ENCODE assay signal across 18 cellular contexts in the genomic region with DNA sequence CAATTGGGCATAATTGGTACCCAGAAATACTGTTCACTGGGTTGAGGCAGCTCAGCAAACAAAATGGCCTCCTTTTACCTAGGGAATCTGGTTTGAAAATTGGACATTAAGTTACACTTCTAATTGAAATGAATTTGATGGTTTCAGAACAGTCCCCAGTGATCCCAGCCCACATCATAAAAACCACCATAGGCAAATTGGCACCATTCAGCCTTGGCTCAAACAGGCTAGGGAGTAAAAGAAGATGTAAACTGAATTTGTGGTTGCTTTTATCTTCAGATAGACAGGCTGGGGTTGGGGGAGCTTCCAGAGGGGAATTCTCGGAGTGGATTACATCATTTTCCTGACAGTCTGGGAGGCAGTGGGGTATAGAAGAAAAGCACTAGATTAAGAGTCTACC.
DNase-seq lines count a peak whose midpoint lies in the region; ATAC-seq, FAIRE-seq and TF ChIP-seq lines count a peak whose summit lies in the region.
"Had no signal": no experiment of that assay in that cellular context is flagged by ENCODE, and none has a peak within 500 bp of the region (broad histone marks: within the 10 kb centered on the region; RNA-seq: fewer than 3 reads in every experiment).

No MANE protein-coding gene starts in this region.

- peak overlapping the region in 4 of 5 experiments; percentile 31 to 89 (median 72) for H3K27ac Mint-ChIP-seq in brain
- H3K27ac Mint-ChIP-seq: B cell; CD14-positive monocyte; CD8-positive, alpha-beta T cell had no signal

- FAIRE-seq in GM12891 (lab: Jason Lieb, UNC) = no peak
- FAIRE-seq: A204.1, D721Med, H1, K562 had no signal

- H3K4me1 ChIP-seq in SJCRH30 = peaks cover 13% of the 10 kb centered on the region
- H3K4me1 ChIP-seq: HAP-1 had no signal

- H3K4me3 ChIP-seq in GM12865 (ENCODE audit: low read depth, low read length) (no peak overlapping the region), SJCRH30 (no peak overlapping the region)
- H3K4me3 ChIP-seq: HAP-1, K562 had no signal

- DNase-seq in GM12865 (ENCODE audit: low read depth) (peak; percentile 1), SJCRH30 (peak in 1 of 2 experiments; percentile 1), NCI-H2196 treated with DMSO at 0.1 percent for 48 hours (lab: John Stamatoyannopoulos, UW; ENCODE audit: unreplicated experiment) (no peak), T-helper 2 cell (no peak), GM12891 (ENCODE audit: insufficient read length, low spot score) (no peak)
- DNase-seq: CD8-positive, alpha-beta T cell; COR-L47; DND-41; GF-D8 had no signal

- H3K9me3 Mint-ChIP-seq in brain = peaks cover 0 to 6% (median 0%) of the 10 kb centered on the region in 5 experiments

- no peak for TF ChIP-seq POLR2A in GM12891 (IDR thresholded peaks at IDR 0.05; ENCODE audit: low read depth, low read length)

- H3K36me3 Mint-ChIP-seq in brain = no peaks in the 10 kb centered on the region
- H3K36me3 Mint-ChIP-seq: CD14-positive monocyte; CD8-positive, alpha-beta T cell had no signal

- no peak overlapping the region for H3K4me3 Mint-ChIP-seq in brain
- H3K4me3 Mint-ChIP-seq: B cell; CD14-positive monocyte; CD8-positive, alpha-beta T cell had no signal

- TF ChIP-seq CTCF in GM12865 (IDR thresholded peaks at IDR 0.05; ENCODE audit: insufficient read depth, low read depth, low read length, missing control alignments) (no peak), brain (conservative IDR thresholded peaks at IDR 0.05) (no peak)

- no peaks in the 10 kb centered on the region for H3K27me3 ChIP-seq in SJCRH30

- H3K9me3 ChIP-seq in SJCRH30 (replicated peaks) = no peaks in the 10 kb centered on the region
- H3K9me3 ChIP-seq: HAP-1 had no signal

- H3K36me3 ChIP-seq in SJCRH30 = no peaks in the 10 kb centered on the region
- H3K36me3 ChIP-seq: HAP-1 had no signal

- no peak for ATAC-seq in GM19395 (IDR thresholded peaks at IDR 0.05; ENCODE audit: unreplicated experiment)
- ATAC-seq: CD8-positive, alpha-beta T cell; K562 had no signal

- no peaks in the 10 kb centered on the region for H3K27me3 Mint-ChIP-seq in brain

- H3K27ac ChIP-seq in SJCRH30 = peak overlapping the region; percentile 54

- peaks cover 38% of the 10 kb centered on the region for H3K4me1 Mint-ChIP-seq in brain
- H3K4me1 Mint-ChIP-seq: B cell, CD14-positive monocyte had no signal

TF ChIP-seq in GM12891, 5 proteins besides CTCF, POLR2A, EP300 and RAD21:
- TF ChIP-seq PAX5 (IDR thresholded peaks at IDR 0.05; ENCODE audit: insufficient read depth, low read length, severe bottlenecking) = no peak
- TF ChIP-seq POU2F2 (IDR thresholded peaks at IDR 0.05; ENCODE audit: low read depth, low read length) = no peak
- TF ChIP-seq SPI1 (IDR thresholded peaks at IDR 0.05; ENCODE audit: low read depth, low read length) = no peak
- no peak for TF ChIP-seq TAF1 (IDR thresholded peaks at IDR 0.05; ENCODE audit: low read depth, low read length)
- TF ChIP-seq POLR2AphosphoS5 (IDR thresholded peaks at IDR 0.05; ENCODE audit: low read depth, low read length) = no peak
